ENCODE assay signal across 10 cellular contexts in genomic region chr12:11718768-11719253, GRCh38.
DNase-seq lines count a peak whose midpoint lies in the region; ATAC-seq and TF ChIP-seq lines count a peak whose summit lies in the region.
"Had no signal": no experiment of that assay in that cellular context is flagged by ENCODE, and none has a peak within 500 bp of the region (broad histone marks: within the 10 kb centered on the region; RNA-seq: fewer than 3 reads in every experiment).

No MANE protein-coding gene starts in this region.

- H3K36me3 ChIP-seq in H7 (replicated peaks; ENCODE audit: control insufficient read depth, insufficient read depth, low read length), result no peaks in the 10 kb centered on the region
- H3K36me3 ChIP-seq in gastroesophageal sphincter, result no peaks in the 10 kb centered on the region

- peak overlapping the region; percentile 65 for H3K27ac Mint-ChIP-seq in activated T-helper 1 cell treated with anti-CD3 and anti-CD28 coated beads, Interleukin-12 subunit alpha, Interleukin-12 subunit beta, Interleukin-2, Interleukin-4 antibody, amounts not matched to agents 30 ng/mL and 10 ng/mL and 1 ng/mL, durations not matched to agents 14 hours and 24 hours and 36 hours

- no peaks in the 10 kb centered on the region for H3K9me3 ChIP-seq in gastroesophageal sphincter
- H3K9me3 ChIP-seq: psoas muscle had no signal

- no peaks in the 10 kb centered on the region for H3K27me3 ChIP-seq in H7 (ENCODE audit: control insufficient read depth, insufficient read depth, low read length)
- H3K27me3 ChIP-seq in gastroesophageal sphincter, result no peaks in the 10 kb centered on the region

- intact Hi-C loops in activated T-helper 1 cell treated with anti-CD3 and anti-CD28 coated beads, Interleukin-12 subunit alpha, Interleukin-12 subunit beta, Interleukin-2, Interleukin-4 antibody, amounts not matched to agents 30 ng/mL and 10 ng/mL and 1 ng/mL, durations not matched to agents 14 hours and 24 hours and 36 hours (cut with micrococcal nuclease), result no loop called here

- DNase-seq in H7 (peak; percentile 26), ureter (ENCODE audit: low spot score) (no peak)
- no peak for DNase-seq in activated T-helper 1 cell treated with anti-CD3 and anti-CD28 coated beads, Interleukin-12 subunit alpha, Interleukin-12 subunit beta, Interleukin-2, Interleukin-4 antibody, amounts not matched to agents 30 ng/mL and 10 ng/mL and 1 ng/mL, durations not matched to agents 14 hours and 24 hours and 36 hours (ENCODE audit: low spot score)
- DNase-seq: psoas muscle had no signal

- peaks cover 0 to 67% (median 23%) of the 10 kb centered on the region in 3 donors for H3K4me1 ChIP-seq in gastroesophageal sphincter

- TF ChIP-seq POLR2A in gastroesophageal sphincter (IDR thresholded peaks at IDR 0.05), result no peak

- TF ChIP-seq CTCF in gastroesophageal sphincter (IDR thresholded peaks at IDR 0.05), result no peak

- no peak overlapping the region for H3K4me3 Mint-ChIP-seq in activated T-helper 1 cell treated with anti-CD3 and anti-CD28 coated beads, Interleukin-12 subunit alpha, Interleukin-12 subunit beta, Interleukin-2, Interleukin-4 antibody, amounts not matched to agents 30 ng/mL and 10 ng/mL and 1 ng/mL, durations not matched to agents 14 hours and 24 hours and 36 hours

- H3K27ac ChIP-seq in gastroesophageal sphincter, result peak overlapping the region in 3 of 4 donors; percentile 51 to 70 (median 67)
- H3K27ac ChIP-seq in skin epidermis, result peak overlapping the region in 15 of 21 experiments; percentile 13 to 84 (median 40)
- H3K27ac ChIP-seq: psoas muscle, RWPE1 had no signal

- H3K27me3 Mint-ChIP-seq in activated T-helper 1 cell treated with anti-CD3 and anti-CD28 coated beads, Interleukin-12 subunit alpha, Interleukin-12 subunit beta, Interleukin-2, Interleukin-4 antibody, amounts not matched to agents 30 ng/mL and 10 ng/mL and 1 ng/mL, durations not matched to agents 14 hours and 24 hours and 36 hours (ENCODE audit: insufficient read depth), result no peaks in the 10 kb centered on the region

- peaks cover 67% of the 10 kb centered on the region for H3K36me3 Mint-ChIP-seq in activated T-helper 1 cell treated with anti-CD3 and anti-CD28 coated beads, Interleukin-12 subunit alpha, Interleukin-12 subunit beta, Interleukin-2, Interleukin-4 antibody, amounts not matched to agents 30 ng/mL and 10 ng/mL and 1 ng/mL, durations not matched to agents 14 hours and 24 hours and 36 hours (ENCODE audit: low read depth)

- no peak overlapping the region for H3K4me3 ChIP-seq in H7 (ENCODE audit: insufficient read depth, low read depth, low read length)
- H3K4me3 ChIP-seq in gastroesophageal sphincter, result no peak overlapping the region
- H3K4me3 ChIP-seq in skin epidermis, result no peak overlapping the region
- H3K4me3 ChIP-seq: K562, psoas muscle had no signal

- no peak for TF ChIP-seq EP300 in gastroesophageal sphincter (IDR thresholded peaks at IDR 0.05)

- H3K9me3 Mint-ChIP-seq in activated T-helper 1 cell treated with anti-CD3 and anti-CD28 coated beads, Interleukin-12 subunit alpha, Interleukin-12 subunit beta, Interleukin-2, Interleukin-4 antibody, amounts not matched to agents 30 ng/mL and 10 ng/mL and 1 ng/mL, durations not matched to agents 14 hours and 24 hours and 36 hours, result no peaks in the 10 kb centered on the region

- 20 to 48% methylated on average over 1 to 3 of the region's 6 CpGs for WGBS in gastroesophageal sphincter (ENCODE audit: low coverage in 1 of 2), 2 donors

- H3K4me1 Mint-ChIP-seq in activated T-helper 1 cell treated with anti-CD3 and anti-CD28 coated beads, Interleukin-12 subunit alpha, Interleukin-12 subunit beta, Interleukin-2, Interleukin-4 antibody, amounts not matched to agents 30 ng/mL and 10 ng/mL and 1 ng/mL, durations not matched to agents 14 hours and 24 hours and 36 hours (ENCODE audit: low read depth), result peaks cover 78% of the 10 kb centered on the region

- ATAC-seq in gastroesophageal sphincter (no peak), GM21515 (IDR thresholded peaks at IDR 0.05; ENCODE audit: unreplicated experiment) (no peak), GM19023 (IDR thresholded peaks at IDR 0.05; ENCODE audit: unreplicated experiment) (no peak)
- ATAC-seq: K562, psoas muscle had no signal
